ENCODE assay signal across 22 cellular contexts in genomic region chr11:106461839-106462545, GRCh38.
A peak's percentile ranks its signal among the peaks of the same experiment; 100 is the strongest.
DNase-seq lines count a peak whose midpoint lies in the region; ATAC-seq and TF ChIP-seq lines count a peak whose summit lies in the region.
"Had no signal": no experiment of that assay in that cellular context is flagged by ENCODE, and none has a peak within 500 bp of the region (broad histone marks: within the 10 kb centered on the region; RNA-seq: fewer than 3 reads in every experiment).

No MANE protein-coding gene starts in this region.

- H3K36me3 Mint-ChIP-seq in nephron (ENCODE audit: low read depth) = no peaks in the 10 kb centered on the region
- H3K36me3 Mint-ChIP-seq: activated naive CD8-positive, alpha-beta T cell treated with anti-CD3 and anti-CD28 coated beads, Interleukin-2, amount 10 ng/mL, durations not matched to agents 7 days and 5 days; mesothelial cell of epicardium had no signal

- no peak for TF ChIP-seq CTCF in choroid plexus epithelial cell (conservative IDR thresholded peaks at IDR 0.05; ENCODE audit: low read depth, low read length)
- no peak for TF ChIP-seq CTCF in nephron (IDR thresholded peaks at IDR 0.05; ENCODE audit: unreplicated experiment in 3 of 3)

- H3K4me3 Mint-ChIP-seq in nephron = peak overlapping the region in 1 of 3 experiments; percentile 26
- H3K4me3 Mint-ChIP-seq: activated B cell treated with CpG ODN at 0.5 μM for 24 hours; activated naive CD8-positive, alpha-beta T cell treated with anti-CD3 and anti-CD28 coated beads, Interleukin-2, amount 10 ng/mL, durations not matched to agents 7 days and 5 days; CD4-positive, alpha-beta T cell; effector memory CD8-positive, alpha-beta T cell; mesothelial cell of epicardium; nephron progenitor cell; T-helper 17 cell had no signal

- in situ Hi-C loops in Caki2 (cut with HindIII; ENCODE audit: low pct_unique_long_range_greater_than_20kb, low sequenced_read_pairs) = no loop called here

- H3K4me3 ChIP-seq in choroid plexus epithelial cell (ENCODE audit: low read depth, low read length) = no peak overlapping the region
- H3K4me3 ChIP-seq: cardiac muscle cell, thyroid gland had no signal

- no peaks in the 10 kb centered on the region for H3K9me3 Mint-ChIP-seq in nephron
- H3K9me3 Mint-ChIP-seq: CD4-positive, alpha-beta T cell; mesothelial cell of epicardium; nephron progenitor cell had no signal

- ATAC-seq in GM21619 (IDR thresholded peaks at IDR 0.05; ENCODE audit: unreplicated experiment) (no peak), HG02623 (IDR thresholded peaks at IDR 0.05; ENCODE audit: unreplicated experiment) (no peak), GM19455 (IDR thresholded peaks at IDR 0.05; ENCODE audit: unreplicated experiment) (no peak)
- ATAC-seq: effector memory CD8-positive, alpha-beta T cell; T-helper 17 cell had no signal

- H3K27ac Mint-ChIP-seq in nephron = peak overlapping the region; percentile 72 to 81 (median 74)
- H3K27ac Mint-ChIP-seq: activated B cell treated with CpG ODN at 0.5 μM for 24 hours; activated naive CD8-positive, alpha-beta T cell treated with anti-CD3 and anti-CD28 coated beads, Interleukin-2, amount 10 ng/mL, durations not matched to agents 7 days and 5 days; CD4-positive, alpha-beta T cell; effector memory CD8-positive, alpha-beta T cell; mesothelial cell of epicardium; nephron progenitor cell; T-helper 17 cell had no signal

- no peaks in the 10 kb centered on the region for H3K27me3 Mint-ChIP-seq in nephron (ENCODE audit: low read depth)
- H3K27me3 Mint-ChIP-seq: activated B cell treated with CpG ODN at 0.5 μM for 24 hours; activated naive CD8-positive, alpha-beta T cell treated with anti-CD3 and anti-CD28 coated beads, Interleukin-2, amount 10 ng/mL, durations not matched to agents 7 days and 5 days; CD4-positive, alpha-beta T cell; effector memory CD8-positive, alpha-beta T cell; T-helper 17 cell had no signal

- peaks cover 67% of the 10 kb centered on the region for H3K4me1 Mint-ChIP-seq in nephron
- H3K4me1 Mint-ChIP-seq: activated B cell treated with CpG ODN at 0.5 μM for 24 hours; activated naive CD8-positive, alpha-beta T cell treated with anti-CD3 and anti-CD28 coated beads, Interleukin-2, amount 10 ng/mL, durations not matched to agents 7 days and 5 days; T-helper 17 cell had no signal

- DNase-seq in Caki2 (ENCODE audit: low read depth) (peak; percentile 13), NCI-H226 (peak; percentile 74), choroid plexus epithelial cell (ENCODE audit: low read depth) (peak; percentile 79), superior temporal gyrus (ENCODE audit: extremely low spot score) (no peak)
- DNase-seq: activated B cell treated with CpG ODN at 0.5 μM for 24 hours; activated naive CD8-positive, alpha-beta T cell treated with anti-CD3 and anti-CD28 coated beads, Interleukin-2, amount 10 ng/mL, durations not matched to agents 7 days and 5 days; CD4-positive, alpha-beta T cell; DMS79; effector memory CD8-positive, alpha-beta T cell; kidney; NCI-H1092 treated with DMSO at 0.1 percent for 48 hours; NCI-H524; nephron progenitor cell; SHP77 treated with DMSO at 0.1 percent for 48 hours; T-helper 17 cell; thyroid gland had no signal
